ENCODE assay signal across 26 cellular contexts in genomic region chr6:3775386-3775785, GRCh38.
"Had no signal": no experiment of that assay in that cellular context is flagged by ENCODE, and none has a peak within 500 bp of the region (broad histone marks: within the 10 kb centered on the region; RNA-seq: fewer than 3 reads in every experiment).

No MANE protein-coding gene starts in this region.

- DNase-seq: stimulated activated CD4-positive, alpha-beta T cell treated with anti-CD3 and anti-CD28 coated beads, Interleukin-2, amount 100 ng/mL, for 48 hours; stimulated activated CD4-positive, alpha-beta T cell treated with anti-CD3 and anti-CD28 coated beads, Interleukin-4, amount 100 ng/mL, for 1 hour; stimulated activated CD4-positive, alpha-beta T cell treated with anti-CD3 and anti-CD28 coated beads, Interleukin-4, amount 100 ng/mL, for 24 hours; stimulated activated CD4-positive, alpha-beta T cell treated with anti-CD3 and anti-CD28 coated beads, Interleukin-4, amount 100 ng/mL, for 4 hours; stimulated activated CD8-positive, alpha-beta memory T cell treated with anti-CD3 and anti-CD28 coated beads, Interleukin-4, amount 100 ng/mL, for 48 hours; stimulated activated naive B cell treated with anti-CD40 and anti-IgM and Interleukin-4, amounts not matched to agents 10 μg/mL and 1 μg/mL and 100 μg/mL, for 72 hours; stimulated activated naive CD4-positive, alpha-beta T cell; stimulated activated naive CD4-positive, alpha-beta T cell treated with Interleukin-2 at 50 U/mL for 16 hours; stimulated activated naive CD8-positive, alpha-beta T cell treated with anti-CD3 and anti-CD28 coated beads, Interleukin-15, amount 100 ng/mL, for 72 hours; stimulated activated naive CD8-positive, alpha-beta T cell treated with anti-CD3 and anti-CD28 coated beads, Interleukin-15, Interleukin-2, amounts not matched to agents 100 U/mL and 50 U/mL, for 24 hours; stomach; substantia nigra; testis; thyroid gland; tibial artery; transverse colon; trophoblast cell; upper lobe of left lung; upper lobe of right lung; uterus had no signal

- H3K9me3 ChIP-seq: stomach, suprapubic skin, testis, thoracic aorta, thyroid gland, tibial artery, transverse colon, upper lobe of left lung, upper lobe of right lung, uterus, vagina had no signal

- H3K4me1 ChIP-seq: stomach, testis, tibial artery, transverse colon, uterus had no signal

- ATAC-seq: stimulated activated effector memory CD8-positive, alpha-beta T cell treated with anti-CD3 and anti-CD28 coated beads, Interleukin-12 subunit alpha, Interleukin-12 subunit beta, amount 100 ng/mL, for 72 hours; stimulated activated memory B cell treated with anti-CD40 and anti-IgM and Interleukin-4, amounts not matched to agents 10 μg/mL and 1 μg/mL and 100 μg/mL, for 72 hours; stimulated activated naive B cell treated with anti-CD40 and anti-IgM and Interleukin-4, amounts not matched to agents 10 μg/mL and 1 μg/mL and 100 μg/mL, for 72 hours; stimulated activated naive CD8-positive, alpha-beta T cell treated with anti-CD3 and anti-CD28 coated beads, Interleukin-15, amount 100 ng/mL, for 72 hours; stimulated activated naive CD8-positive, alpha-beta T cell treated with anti-CD3 and anti-CD28 coated beads, Interleukin-15, Interleukin-2, amounts not matched to agents 100 U/mL and 50 U/mL, for 24 hours; upper lobe of right lung had no signal

- H3K27me3 ChIP-seq: stomach, suprapubic skin, testis, thyroid gland, tibial artery, tibial nerve, transverse colon, upper lobe of left lung, upper lobe of right lung, uterus, vagina had no signal

- H3K36me3 ChIP-seq: stomach, suprapubic skin, thoracic aorta, thyroid gland, tibial artery, tibial nerve, transverse colon, upper lobe of left lung, upper lobe of right lung, uterus, vagina had no signal

- H3K27ac ChIP-seq: stomach, suprapubic skin, testis, thoracic aorta, thyroid gland, tibial artery, tibial nerve, transverse colon, upper lobe of left lung, upper lobe of right lung, uterus, vagina had no signal

- H3K4me3 ChIP-seq: stomach, suprapubic skin, testis, thoracic aorta, thyroid gland, tibial artery, tibial nerve, transverse colon, upper lobe of left lung, upper lobe of right lung, uterus, vagina had no signal
